Comparison of ENCODE assay signal across 9 cellular contexts in genomic region chr18:54388203-54389142, GRCh38. TPM values are rescaled to one million over a fixed set of nuclear protein-coding genes. Genes with fewer than 3 reads are reported as not detected.
DNase-seq lines count a peak whose midpoint lies in the region; ATAC-seq and FAIRE-seq lines count a peak whose summit lies in the region.
"Had no signal": no experiment of that assay in that cellular context is flagged by ENCODE, and none has a peak within 500 bp of the region (broad histone marks: within the 10 kb centered on the region; RNA-seq: fewer than 3 reads in every experiment).

No MANE protein-coding gene starts in this region.

- no peak overlapping the region for H3K27ac Mint-ChIP-seq in activated CD4-positive, alpha-beta T cell treated with anti-CD3 and anti-CD28 coated beads, Interleukin-2, amount 10 ng/mL, durations not matched to agents 7 days and 5 days

- DNase-seq in activated CD4-positive, alpha-beta T cell treated with anti-CD3 and anti-CD28 coated beads, Interleukin-2, amount 10 ng/mL, durations not matched to agents 7 days and 5 days = peak; percentile 37
- DNase-seq in activated CD4-positive, alpha-beta T cell treated with anti-CD3 and anti-CD28 coated beads for 1 hour = no peak
- DNase-seq in HT-29 (ENCODE audit: low spot score) (peak; percentile 61), UCSD-AML1 (lab: John Stamatoyannopoulos, UW; ENCODE audit: unreplicated experiment) (peak; percentile 69), iPS DF 19.7 (ENCODE audit: low read depth, low spot score) (peak; percentile 90), urothelium cell line (ENCODE audit: low spot score) (peak; percentile 79), DMS153 treated with DMSO at 0.1 percent for 48 hours (lab: John Stamatoyannopoulos, UW; ENCODE audit: unreplicated experiment) (no peak)
- DNase-seq: heart right ventricle had no signal

- no peak overlapping the region for H3K4me3 Mint-ChIP-seq in activated CD4-positive, alpha-beta T cell treated with anti-CD3 and anti-CD28 coated beads, Interleukin-2, amount 10 ng/mL, durations not matched to agents 7 days and 5 days

- H3K4me1 Mint-ChIP-seq in activated CD4-positive, alpha-beta T cell treated with anti-CD3 and anti-CD28 coated beads, Interleukin-2, amount 10 ng/mL, durations not matched to agents 7 days and 5 days = peaks cover 26% of the 10 kb centered on the region

- FAIRE-seq in urothelium cell line (lab: Jason Lieb, UNC) = no peak

- ATAC-seq in GM21723 (IDR thresholded peaks at IDR 0.05; ENCODE audit: unreplicated experiment) = peak; percentile 91

- H3K36me3 Mint-ChIP-seq in activated CD4-positive, alpha-beta T cell treated with anti-CD3 and anti-CD28 coated beads, Interleukin-2, amount 10 ng/mL, durations not matched to agents 7 days and 5 days (ENCODE audit: low read depth) = no peaks in the 10 kb centered on the region

- no peaks in the 10 kb centered on the region for H3K27me3 Mint-ChIP-seq in activated CD4-positive, alpha-beta T cell treated with anti-CD3 and anti-CD28 coated beads, Interleukin-2, amount 10 ng/mL, durations not matched to agents 7 days and 5 days

- no peaks in the 10 kb centered on the region for H3K9me3 Mint-ChIP-seq in activated CD4-positive, alpha-beta T cell treated with anti-CD3 and anti-CD28 coated beads, Interleukin-2, amount 10 ng/mL, durations not matched to agents 7 days and 5 days

- POLR2A ChIA-PET in activated CD4-positive, alpha-beta T cell treated with anti-CD3 and anti-CD28 coated beads, Interleukin-2, amount 10 ng/mL, durations not matched to agents 7 days and 5 days (lab: Charles Lee) = no interaction called here

- CTCF ChIA-PET in activated CD4-positive, alpha-beta T cell treated with anti-CD3 and anti-CD28 coated beads, Interleukin-2, amount 10 ng/mL, durations not matched to agents 7 days and 5 days (lab: Charles Lee) = interaction anchor here (0.9 kb wide), 1 partner anchor 66 kb away, joined by 4 read pairs; no protein-coding TSS in a partner anchor

RNA-seq across cellular contexts. Expression of gene C18orf54, which starts 30.8 kb away (rescaled TPM):
- 1 to 10 TPM; 8.2 to 8.8 TPM for total RNA-seq in activated CD4-positive, alpha-beta T cell treated with anti-CD3 and anti-CD28 coated beads, Interleukin-2, amount 10 ng/mL, durations not matched to agents 7 days and 5 days
- 0.50 and 1.0 TPM in 2 replicates for total RNA-seq in HT-29 (2014; rRNA removed; shearing (Covaris generic))

RNA-seq across cellular contexts. Expression of gene STARD6, which starts 30.8 kb away (rescaled TPM):
- total RNA-seq in activated CD4-positive, alpha-beta T cell treated with anti-CD3 and anti-CD28 coated beads, Interleukin-2, amount 10 ng/mL, durations not matched to agents 7 days and 5 days = not detected
- not detected in 2 replicates for total RNA-seq in HT-29 (2014; rRNA removed; shearing (Covaris generic))

Comparison
In these comparisons a context has a peak if more than half of its experiments do, and no peak if none do; other contexts are left out.
1. DNase-seq: peak in activated CD4-positive, alpha-beta T cell treated with anti-CD3 and anti-CD28 coated beads, Interleukin-2, amount 10 ng/mL, durations not matched to agents 7 days and 5 days (single experiment), HT-29 (single experiment), UCSD-AML1 (single experiment), iPS DF 19.7 (single experiment) and urothelium cell line (single experiment); none in activated CD4-positive, alpha-beta T cell treated with anti-CD3 and anti-CD28 coated beads for 1 hour (single experiment) and DMS153 treated with DMSO at 0.1 percent for 48 hours (single experiment).